28 cellular contexts compared by ENCODE assay signal in the genomic region with DNA sequence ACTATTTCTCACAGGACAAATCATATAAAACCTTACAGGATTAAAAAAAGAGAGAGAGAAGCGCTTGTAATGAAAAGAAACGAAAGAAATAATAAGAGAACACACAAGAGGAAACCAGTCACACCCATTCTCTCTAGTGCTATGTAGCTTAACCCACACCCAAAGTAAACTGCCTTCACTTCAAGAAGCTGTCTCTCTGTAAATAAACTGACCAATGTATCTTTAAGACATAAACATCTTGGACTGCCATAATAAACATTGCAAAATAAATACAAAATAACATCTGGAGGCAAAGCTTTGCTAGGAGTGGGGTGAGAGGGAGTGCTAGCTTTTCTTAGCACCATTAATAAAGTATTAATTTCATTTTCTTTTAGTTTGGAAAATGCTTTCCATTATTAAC.
"Had no signal": no experiment of that assay in that cellular context is flagged by ENCODE, and none has a peak within 500 bp of the region (broad histone marks: within the 10 kb centered on the region; RNA-seq: fewer than 3 reads in every experiment).

No MANE protein-coding gene starts in this region.

- H3K36me3 Mint-ChIP-seq: activated CD4-positive, alpha-beta memory T cell treated with anti-CD3 and anti-CD28 coated beads for 36 hours; activated naive CD4-positive, alpha-beta T cell treated with anti-CD3 and anti-CD28 coated beads, Interleukin-2, amount 10 ng/mL, durations not matched to agents 7 days and 5 days; activated naive CD8-positive, alpha-beta T cell treated with anti-CD3 and anti-CD28 coated beads, Interleukin-2, amount 10 ng/mL, durations not matched to agents 7 days and 5 days; natural killer cell treated with Interleukin-12 subunit alpha and Interleukin-12 subunit beta and Interleukin-15 and Interleukin-18, amount 100 ng/mL, for 72 hours; stimulated activated naive B cell treated with anti-CD40 and anti-IgM and Interleukin-4, amounts not matched to agents 10 μg/mL and 1 μg/mL and 100 μg/mL, for 72 hours had no signal

- H3K4me1 ChIP-seq: right lobe of liver, stomach, tibial artery had no signal

- H3K4me1 Mint-ChIP-seq: activated naive CD4-positive, alpha-beta T cell treated with anti-CD3 and anti-CD28 coated beads, Interleukin-2, amount 10 ng/mL, durations not matched to agents 7 days and 5 days; activated naive CD8-positive, alpha-beta T cell treated with anti-CD3 and anti-CD28 coated beads, Interleukin-2, amount 10 ng/mL, durations not matched to agents 7 days and 5 days; stimulated activated naive B cell treated with anti-CD40 and anti-IgM and Interleukin-4, amounts not matched to agents 10 μg/mL and 1 μg/mL and 100 μg/mL, for 72 hours had no signal

- ATAC-seq: heart right ventricle; mucosa of descending colon; natural killer cell treated with Interleukin-12 subunit alpha and Interleukin-12 subunit beta and Interleukin-15 and Interleukin-18, amount 100 ng/mL, for 72 hours; stimulated activated naive B cell treated with anti-CD40 and anti-IgM and Interleukin-4, amounts not matched to agents 10 μg/mL and 1 μg/mL and 100 μg/mL, for 72 hours had no signal

- H3K27ac ChIP-seq: brain microvascular endothelial cell, right lobe of liver, tibial artery, VCaP had no signal

- H3K27ac Mint-ChIP-seq: activated CD4-positive, alpha-beta memory T cell treated with anti-CD3 and anti-CD28 coated beads for 36 hours; activated naive CD4-positive, alpha-beta T cell treated with anti-CD3 and anti-CD28 coated beads, Interleukin-2, amount 10 ng/mL, durations not matched to agents 7 days and 5 days; activated naive CD8-positive, alpha-beta T cell treated with anti-CD3 and anti-CD28 coated beads, Interleukin-2, amount 10 ng/mL, durations not matched to agents 7 days and 5 days; activated T-cell treated with anti-CD3 and anti-CD28 coated beads, Interleukin-2, amount 50 U/mL, for 24 hours; natural killer cell treated with Interleukin-12 subunit alpha and Interleukin-12 subunit beta and Interleukin-15 and Interleukin-18, amount 100 ng/mL, for 72 hours; stimulated activated naive B cell treated with anti-CD40 and anti-IgM and Interleukin-4, amounts not matched to agents 10 μg/mL and 1 μg/mL and 100 μg/mL, for 72 hours; T-helper 1 cell treated with Interleukin-12 subunit alpha and Interleukin-12 subunit beta and Interleukin-4 antibody, amounts not matched to agents 30 μg/mL and 1 μg/mL, for 36 hours had no signal

- H3K27me3 ChIP-seq: brain microvascular endothelial cell, right lobe of liver, stomach, tibial artery had no signal

- FAIRE-seq: astrocyte, endothelial cell of umbilical vein, TTC549 had no signal

- H3K4me3 Mint-ChIP-seq: activated CD4-positive, alpha-beta memory T cell treated with anti-CD3 and anti-CD28 coated beads for 36 hours; activated naive CD4-positive, alpha-beta T cell treated with anti-CD3 and anti-CD28 coated beads, Interleukin-2, amount 10 ng/mL, durations not matched to agents 7 days and 5 days; activated naive CD8-positive, alpha-beta T cell treated with anti-CD3 and anti-CD28 coated beads, Interleukin-2, amount 10 ng/mL, durations not matched to agents 7 days and 5 days; activated T-cell treated with anti-CD3 and anti-CD28 coated beads, Interleukin-2, amount 50 U/mL, for 24 hours; natural killer cell treated with Interleukin-12 subunit alpha and Interleukin-12 subunit beta and Interleukin-15 and Interleukin-18, amount 100 ng/mL, for 72 hours; stimulated activated naive B cell treated with anti-CD40 and anti-IgM and Interleukin-4, amounts not matched to agents 10 μg/mL and 1 μg/mL and 100 μg/mL, for 72 hours; T-helper 1 cell treated with Interleukin-12 subunit alpha and Interleukin-12 subunit beta and Interleukin-4 antibody, amounts not matched to agents 30 μg/mL and 1 μg/mL, for 36 hours had no signal

- H3K36me3 ChIP-seq: brain microvascular endothelial cell, heart right ventricle, left lung, right lobe of liver, stomach, tibial artery had no signal

- DNase-seq: activated CD4-positive, alpha-beta memory T cell treated with anti-CD3 and anti-CD28 coated beads for 36 hours; activated CD4-positive, alpha-beta T cell treated with anti-CD3 and anti-CD28 coated beads for 48 hours; activated CD8-positive, alpha-beta memory T cell treated with anti-CD3 and anti-CD28 coated beads, Interleukin-2, amount 50 U/mL, for 4 hours; activated gamma-delta T cell; activated naive CD4-positive, alpha-beta T cell treated with anti-CD3 and anti-CD28 coated beads, Interleukin-2, amount 10 ng/mL, durations not matched to agents 7 days and 5 days; activated naive CD8-positive, alpha-beta T cell treated with anti-CD3 and anti-CD28 coated beads, Interleukin-2, amount 10 ng/mL, durations not matched to agents 7 days and 5 days; activated T-cell treated with anti-CD3 and anti-CD28 coated beads, Interleukin-2, amount 50 U/mL, for 24 hours; brain microvascular endothelial cell; dermis blood vessel endothelial cell; effector CD8-positive, alpha-beta T cell; foreskin melanocyte; heart right ventricle; kidney glomerular epithelial cell; left lung; mucosa of descending colon; right lobe of liver; stimulated activated naive B cell treated with anti-CD40 and anti-IgM and Interleukin-4, amounts not matched to agents 10 μg/mL and 1 μg/mL and 100 μg/mL, for 72 hours; stomach; SW 1271; T-helper 9 cell; tibial artery had no signal

- H3K9me3 ChIP-seq: heart right ventricle, left lung, mucosa of descending colon, right lobe of liver, stomach, tibial artery had no signal

- H3K4me3 ChIP-seq: heart right ventricle, left lung, lung, mucosa of descending colon, right lobe of liver, stomach, tibial artery had no signal

- H3K9me3 Mint-ChIP-seq: activated CD4-positive, alpha-beta memory T cell treated with anti-CD3 and anti-CD28 coated beads for 36 hours; activated naive CD4-positive, alpha-beta T cell treated with anti-CD3 and anti-CD28 coated beads, Interleukin-2, amount 10 ng/mL, durations not matched to agents 7 days and 5 days; activated naive CD8-positive, alpha-beta T cell treated with anti-CD3 and anti-CD28 coated beads, Interleukin-2, amount 10 ng/mL, durations not matched to agents 7 days and 5 days; activated T-cell treated with anti-CD3 and anti-CD28 coated beads, Interleukin-2, amount 50 U/mL, for 24 hours; natural killer cell treated with Interleukin-12 subunit alpha and Interleukin-12 subunit beta and Interleukin-15 and Interleukin-18, amount 100 ng/mL, for 72 hours; stimulated activated naive B cell treated with anti-CD40 and anti-IgM and Interleukin-4, amounts not matched to agents 10 μg/mL and 1 μg/mL and 100 μg/mL, for 72 hours; T-helper 1 cell treated with Interleukin-12 subunit alpha and Interleukin-12 subunit beta and Interleukin-4 antibody, amounts not matched to agents 30 μg/mL and 1 μg/mL, for 36 hours had no signal
